Comparison of ENCODE assay signal across 11 cellular contexts in the genomic region with DNA sequence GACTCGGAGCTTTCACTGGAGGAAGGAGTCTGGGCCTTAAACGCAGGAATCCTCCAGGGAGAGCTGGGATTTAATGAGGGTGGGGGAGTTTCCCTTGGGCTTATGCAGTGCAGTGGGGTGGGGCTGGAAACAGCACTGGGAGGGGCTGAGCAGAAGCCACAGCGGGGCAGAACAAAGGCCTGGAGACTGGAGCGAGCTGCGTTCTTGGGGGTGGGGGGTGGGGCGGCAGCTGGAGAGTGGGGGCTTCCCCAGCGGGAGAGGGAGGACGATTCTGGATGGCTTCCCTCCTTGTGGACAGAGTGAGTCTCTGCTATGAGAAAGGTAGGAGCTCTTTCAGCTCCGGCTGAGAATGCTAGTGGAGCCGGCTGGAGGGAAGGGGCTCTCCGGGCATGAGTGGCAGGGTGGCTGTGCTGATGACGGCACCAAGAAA.
DNase-seq lines count a peak whose midpoint lies in the region; ATAC-seq and TF ChIP-seq lines count a peak whose summit lies in the region.
"Had no signal": no experiment of that assay in that cellular context is flagged by ENCODE, and none has a peak within 500 bp of the region (broad histone marks: within the 10 kb centered on the region; RNA-seq: fewer than 3 reads in every experiment).

No MANE protein-coding gene starts in this region.

- 27 to 37% methylated on average over 5 to 10 of the region's 12 CpGs for WGBS in gastroesophageal sphincter (ENCODE audit: low coverage in 1 of 2), 2 donors

- H3K36me3 ChIP-seq in gastroesophageal sphincter (no peaks in the 10 kb centered on the region), neural cell (ENCODE audit: insufficient read depth, low read length) (no peaks in the 10 kb centered on the region), BE2C (no peaks in the 10 kb centered on the region)

- H3F3A ChIP-seq in neural cell (ENCODE audit: insufficient read depth, low read length, poor library complexity, severe bottlenecking), result no peaks in the 10 kb centered on the region

- H3K4me1 ChIP-seq in gastroesophageal sphincter, result peaks cover 0 to 53% (median 0%) of the 10 kb centered on the region in 3 donors
- H3K4me1 ChIP-seq in BE2C, result peaks cover 7% of the 10 kb centered on the region
- H3K4me1 ChIP-seq: psoas muscle had no signal

- TF ChIP-seq CTCF in gastroesophageal sphincter (IDR thresholded peaks at IDR 0.05) (no peak), neural cell (IDR thresholded peaks at IDR 0.05; ENCODE audit: poor library complexity, severe bottlenecking) (no peak), BE2C (IDR thresholded peaks at IDR 0.05; ENCODE audit: low read depth, low read length) (no peak)

- H3K27ac ChIP-seq in gastroesophageal sphincter (peak overlapping the region in 3 of 4 donors; percentile 26 to 73 (median 71)), neural cell (ENCODE audit: low read length) (no peak overlapping the region)
- H3K27ac ChIP-seq: psoas muscle had no signal

- H3K79me2 ChIP-seq in neural cell (replicated peaks; ENCODE audit: insufficient read depth, low read length), result no peaks in the 10 kb centered on the region

- ATAC-seq in gastroesophageal sphincter (no peak), GM21390 (IDR thresholded peaks at IDR 0.05; ENCODE audit: unreplicated experiment) (no peak), HG03139 (IDR thresholded peaks at IDR 0.05; ENCODE audit: unreplicated experiment) (no peak)
- ATAC-seq: activated T-cell treated with anti-CD3 and anti-CD28 coated beads, Interleukin-2, amount 50 U/mL, for 72 hours; psoas muscle had no signal

- no peak overlapping the region for H2AFZ ChIP-seq in neural cell (ENCODE audit: low read depth, low read length)

- H3K4me2 ChIP-seq in neural cell (ENCODE audit: low read length), result no peak overlapping the region

- DNase-seq in ELF-1 (ENCODE audit: low read depth, low spot score) (peak; percentile 86), NCI-H510A (lab: John Stamatoyannopoulos, UW) (peak; percentile 40), BE2C (no peak), inferior parietal cortex (ENCODE audit: extremely low spot score) (no peak)
- DNase-seq: activated T-cell treated with anti-CD3 and anti-CD28 coated beads, Interleukin-2, amount 50 U/mL, for 72 hours; NCI-H1694; psoas muscle had no signal

- H3K9me3 ChIP-seq in gastroesophageal sphincter (no peaks in the 10 kb centered on the region), neural cell (ENCODE audit: low read length) (no peaks in the 10 kb centered on the region), BE2C (no peaks in the 10 kb centered on the region)
- H3K9me3 ChIP-seq: psoas muscle had no signal

- TF ChIP-seq RAD21 in neural cell (conservative IDR thresholded peaks at IDR 0.05), result no peak

- H4K20me1 ChIP-seq in neural cell (ENCODE audit: insufficient read depth), result no peaks in the 10 kb centered on the region

- H3K27me3 ChIP-seq in gastroesophageal sphincter (no peaks in the 10 kb centered on the region), neural cell (ENCODE audit: insufficient read depth, low read depth, low read length) (no peaks in the 10 kb centered on the region), BE2C (no peaks in the 10 kb centered on the region)

- H3K4me3 ChIP-seq in gastroesophageal sphincter (peak overlapping the region; percentile 33 to 39), neural cell (ENCODE audit: low read length) (no peak overlapping the region), BE2C (ENCODE audit: low read depth, low read length) (no peak overlapping the region)
- H3K4me3 ChIP-seq: psoas muscle had no signal

- no peaks in the 10 kb centered on the region for H3K9me2 ChIP-seq in neural cell (ENCODE audit: insufficient read depth, low read length)

- TF ChIP-seq EP300 in gastroesophageal sphincter (IDR thresholded peaks at IDR 0.05), result no peak
- no peak for TF ChIP-seq EP300 in neural cell (conservative IDR thresholded peaks at IDR 0.05; ENCODE audit: poor library complexity, severe bottlenecking)

- no peak for TF ChIP-seq POLR2A in gastroesophageal sphincter (IDR thresholded peaks at IDR 0.05)

- H3K9ac ChIP-seq in neural cell (ENCODE audit: low read length), result peak overlapping the region; percentile 23

TF ChIP-seq in neural cell, 6 proteins besides CTCF, POLR2A, EP300 and RAD21:
- no peak for TF ChIP-seq SMC3 (conservative IDR thresholded peaks at IDR 0.05; ENCODE audit: poor library complexity)
- TF ChIP-seq TAF1 (IDR thresholded peaks at IDR 0.05; ENCODE audit: low read depth), result no peak
- TF ChIP-seq EZH2 (IDR thresholded peaks at IDR 0.05; ENCODE audit: borderline replicate concordance, insufficient read depth, low read length, poor library complexity, severe bottlenecking), result no peak
- no peak for TF ChIP-seq POLR2AphosphoS5 (IDR thresholded peaks at IDR 0.05)
- no peak for TF ChIP-seq MXI1 (conservative IDR thresholded peaks at IDR 0.05; ENCODE audit: poor library complexity, severe bottlenecking)
- TF ChIP-seq, protein P1, sequence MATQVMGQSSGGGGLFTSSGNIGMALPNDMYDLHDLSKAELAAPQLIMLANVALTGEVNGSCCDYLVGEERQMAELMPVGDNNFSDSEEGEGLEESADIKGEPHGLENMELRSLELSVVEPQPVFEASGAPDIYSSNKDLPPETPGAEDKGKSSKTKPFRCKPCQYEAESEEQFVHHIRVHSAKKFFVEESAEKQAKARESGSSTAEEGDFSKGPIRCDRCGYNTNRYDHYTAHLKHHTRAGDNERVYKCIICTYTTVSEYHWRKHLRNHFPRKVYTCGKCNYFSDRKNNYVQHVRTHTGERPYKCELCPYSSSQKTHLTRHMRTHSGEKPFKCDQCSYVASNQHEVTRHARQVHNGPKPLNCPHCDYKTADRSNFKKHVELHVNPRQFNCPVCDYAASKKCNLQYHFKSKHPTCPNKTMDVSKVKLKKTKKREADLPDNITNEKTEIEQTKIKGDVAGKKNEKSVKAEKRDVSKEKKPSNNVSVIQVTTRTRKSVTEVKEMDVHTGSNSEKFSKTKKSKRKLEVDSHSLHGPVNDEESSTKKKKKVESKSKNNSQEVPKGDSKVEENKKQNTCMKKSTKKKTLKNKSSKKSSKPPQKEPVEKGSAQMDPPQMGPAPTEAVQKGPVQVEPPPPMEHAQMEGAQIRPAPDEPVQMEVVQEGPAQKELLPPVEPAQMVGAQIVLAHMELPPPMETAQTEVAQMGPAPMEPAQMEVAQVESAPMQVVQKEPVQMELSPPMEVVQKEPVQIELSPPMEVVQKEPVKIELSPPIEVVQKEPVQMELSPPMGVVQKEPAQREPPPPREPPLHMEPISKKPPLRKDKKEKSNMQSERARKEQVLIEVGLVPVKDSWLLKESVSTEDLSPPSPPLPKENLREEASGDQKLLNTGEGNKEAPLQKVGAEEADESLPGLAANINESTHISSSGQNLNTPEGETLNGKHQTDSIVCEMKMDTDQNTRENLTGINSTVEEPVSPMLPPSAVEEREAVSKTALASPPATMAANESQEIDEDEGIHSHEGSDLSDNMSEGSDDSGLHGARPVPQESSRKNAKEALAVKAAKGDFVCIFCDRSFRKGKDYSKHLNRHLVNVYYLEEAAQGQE (IDR thresholded peaks at IDR 0.05; ENCODE audit: borderline replicate concordance), result no peak

Comparison
In these comparisons a context has a peak if more than half of its experiments do, and no peak if none do; other contexts are left out.
1. DNase-seq: peak in ELF-1 (single experiment) and NCI-H510A (single experiment); none in BE2C (single experiment) and inferior parietal cortex (single experiment).
2. H3K4me3 ChIP-seq: peak in gastroesophageal sphincter (2 of 2); none in neural cell (single experiment) and BE2C (single experiment).